In the genomic region with DNA sequence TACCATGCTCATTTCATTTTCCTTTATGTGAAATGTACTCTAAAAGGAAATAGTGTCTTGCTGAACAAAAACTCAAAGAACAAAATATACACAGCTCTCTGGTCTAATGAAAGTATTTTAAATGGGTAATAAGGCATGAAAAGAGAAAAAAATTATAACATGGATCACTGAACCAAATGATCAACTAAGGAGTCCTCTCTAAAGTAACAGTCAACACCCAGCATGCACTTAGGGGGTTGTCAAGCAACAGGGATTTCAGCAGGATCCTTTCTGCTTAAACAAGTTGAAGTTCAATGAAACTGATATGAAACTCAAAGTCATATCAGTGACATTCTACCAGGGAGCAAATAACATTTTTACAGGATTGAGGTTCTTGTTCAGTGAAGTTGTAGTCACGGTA, we compare ENCODE assay signal across 8 cellular contexts.
"Had no signal": no experiment of that assay in that cellular context is flagged by ENCODE, and none has a peak within 500 bp of the region (broad histone marks: within the 10 kb centered on the region; RNA-seq: fewer than 3 reads in every experiment).

No MANE protein-coding gene starts in this region.

- FAIRE-seq: H1, H54, HepG2 had no signal

- H3K27ac ChIP-seq: HL-60 had no signal

- H3K4me3 ChIP-seq: GM23338 had no signal

- ATAC-seq: GM23338, HepG2 had no signal

- DNase-seq: H9, HCEC 1CT, KBM-7 had no signal
